In genomic region chr17:39697961-39698360, GRCh38 we compare ENCODE assay signal across 2 cellular contexts.
TF ChIP-seq lines count a peak whose summit lies in the region.

No MANE protein-coding gene starts in this region.

TF ChIP-seq in HEK293, 187 proteins besides CTCF, POLR2A, EP300 and RAD21:
- TF ChIP-seq ZNF600 (tag by site-specific recombination; IDR thresholded peaks at IDR 0.05) (0 out of 2 replicates have a peak, but pooled peaks have one; percentile 22), ZNF146 (tag by site-specific recombination; IDR thresholded peaks at IDR 0.05) (no peak), ZNF335 (tag by site-specific recombination; conservative IDR thresholded peaks at IDR 0.05) (no peak), ZNF664 (tag by site-specific recombination; IDR thresholded peaks at IDR 0.05) (peak; percentile 74), SETDB1 (IDR thresholded peaks at IDR 0.05; ENCODE audit: insufficient read length, low read length) (no peak), ZNF169 (tag by site-specific recombination; IDR thresholded peaks at IDR 0.05) (no peak)

TF ChIP-seq in H1, 55 proteins besides CTCF, POLR2A, EP300 and RAD21:
- TF ChIP-seq MAX (IDR thresholded peaks at IDR 0.05) (no peak), RBBP5 (IDR thresholded peaks at IDR 0.05; ENCODE audit: borderline replicate concordance, low read depth, low read length) (no peak), KDM5A (IDR thresholded peaks at IDR 0.05; ENCODE audit: low read length) (no peak), SUZ12 (IDR thresholded peaks at IDR 0.05; ENCODE audit: low read length) (no peak), BCL11A (IDR thresholded peaks at IDR 0.05; ENCODE audit: low read depth in 2 of 2, low read length in 2 of 2) (no peak), HDAC6 (IDR thresholded peaks at IDR 0.05; ENCODE audit: low read depth, low read length) (no peak), EGR1 (IDR thresholded peaks at IDR 0.05; ENCODE audit: borderline replicate concordance, low read depth, low read length) (no peak), HDAC2 (IDR thresholded peaks at IDR 0.05; ENCODE audit: borderline replicate concordance in 1 of 2, low read depth in 2 of 2, low read length in 2 of 2) (no peak), FOSL1 (IDR thresholded peaks at IDR 0.05; ENCODE audit: insufficient read depth, low read depth, low read length) (no peak)
- TF ChIP-seq, protein P1, sequence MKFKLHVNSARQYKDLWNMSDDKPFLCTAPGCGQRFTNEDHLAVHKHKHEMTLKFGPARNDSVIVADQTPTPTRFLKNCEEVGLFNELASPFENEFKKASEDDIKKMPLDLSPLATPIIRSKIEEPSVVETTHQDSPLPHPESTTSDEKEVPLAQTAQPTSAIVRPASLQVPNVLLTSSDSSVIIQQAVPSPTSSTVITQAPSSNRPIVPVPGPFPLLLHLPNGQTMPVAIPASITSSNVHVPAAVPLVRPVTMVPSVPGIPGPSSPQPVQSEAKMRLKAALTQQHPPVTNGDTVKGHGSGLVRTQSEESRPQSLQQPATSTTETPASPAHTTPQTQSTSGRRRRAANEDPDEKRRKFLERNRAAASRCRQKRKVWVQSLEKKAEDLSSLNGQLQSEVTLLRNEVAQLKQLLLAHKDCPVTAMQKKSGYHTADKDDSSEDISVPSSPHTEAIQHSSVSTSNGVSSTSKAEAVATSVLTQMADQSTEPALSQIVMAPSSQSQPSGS (IDR thresholded peaks at IDR 0.05; ENCODE audit: low read length) = no peak
- TF ChIP-seq, protein P2, sequence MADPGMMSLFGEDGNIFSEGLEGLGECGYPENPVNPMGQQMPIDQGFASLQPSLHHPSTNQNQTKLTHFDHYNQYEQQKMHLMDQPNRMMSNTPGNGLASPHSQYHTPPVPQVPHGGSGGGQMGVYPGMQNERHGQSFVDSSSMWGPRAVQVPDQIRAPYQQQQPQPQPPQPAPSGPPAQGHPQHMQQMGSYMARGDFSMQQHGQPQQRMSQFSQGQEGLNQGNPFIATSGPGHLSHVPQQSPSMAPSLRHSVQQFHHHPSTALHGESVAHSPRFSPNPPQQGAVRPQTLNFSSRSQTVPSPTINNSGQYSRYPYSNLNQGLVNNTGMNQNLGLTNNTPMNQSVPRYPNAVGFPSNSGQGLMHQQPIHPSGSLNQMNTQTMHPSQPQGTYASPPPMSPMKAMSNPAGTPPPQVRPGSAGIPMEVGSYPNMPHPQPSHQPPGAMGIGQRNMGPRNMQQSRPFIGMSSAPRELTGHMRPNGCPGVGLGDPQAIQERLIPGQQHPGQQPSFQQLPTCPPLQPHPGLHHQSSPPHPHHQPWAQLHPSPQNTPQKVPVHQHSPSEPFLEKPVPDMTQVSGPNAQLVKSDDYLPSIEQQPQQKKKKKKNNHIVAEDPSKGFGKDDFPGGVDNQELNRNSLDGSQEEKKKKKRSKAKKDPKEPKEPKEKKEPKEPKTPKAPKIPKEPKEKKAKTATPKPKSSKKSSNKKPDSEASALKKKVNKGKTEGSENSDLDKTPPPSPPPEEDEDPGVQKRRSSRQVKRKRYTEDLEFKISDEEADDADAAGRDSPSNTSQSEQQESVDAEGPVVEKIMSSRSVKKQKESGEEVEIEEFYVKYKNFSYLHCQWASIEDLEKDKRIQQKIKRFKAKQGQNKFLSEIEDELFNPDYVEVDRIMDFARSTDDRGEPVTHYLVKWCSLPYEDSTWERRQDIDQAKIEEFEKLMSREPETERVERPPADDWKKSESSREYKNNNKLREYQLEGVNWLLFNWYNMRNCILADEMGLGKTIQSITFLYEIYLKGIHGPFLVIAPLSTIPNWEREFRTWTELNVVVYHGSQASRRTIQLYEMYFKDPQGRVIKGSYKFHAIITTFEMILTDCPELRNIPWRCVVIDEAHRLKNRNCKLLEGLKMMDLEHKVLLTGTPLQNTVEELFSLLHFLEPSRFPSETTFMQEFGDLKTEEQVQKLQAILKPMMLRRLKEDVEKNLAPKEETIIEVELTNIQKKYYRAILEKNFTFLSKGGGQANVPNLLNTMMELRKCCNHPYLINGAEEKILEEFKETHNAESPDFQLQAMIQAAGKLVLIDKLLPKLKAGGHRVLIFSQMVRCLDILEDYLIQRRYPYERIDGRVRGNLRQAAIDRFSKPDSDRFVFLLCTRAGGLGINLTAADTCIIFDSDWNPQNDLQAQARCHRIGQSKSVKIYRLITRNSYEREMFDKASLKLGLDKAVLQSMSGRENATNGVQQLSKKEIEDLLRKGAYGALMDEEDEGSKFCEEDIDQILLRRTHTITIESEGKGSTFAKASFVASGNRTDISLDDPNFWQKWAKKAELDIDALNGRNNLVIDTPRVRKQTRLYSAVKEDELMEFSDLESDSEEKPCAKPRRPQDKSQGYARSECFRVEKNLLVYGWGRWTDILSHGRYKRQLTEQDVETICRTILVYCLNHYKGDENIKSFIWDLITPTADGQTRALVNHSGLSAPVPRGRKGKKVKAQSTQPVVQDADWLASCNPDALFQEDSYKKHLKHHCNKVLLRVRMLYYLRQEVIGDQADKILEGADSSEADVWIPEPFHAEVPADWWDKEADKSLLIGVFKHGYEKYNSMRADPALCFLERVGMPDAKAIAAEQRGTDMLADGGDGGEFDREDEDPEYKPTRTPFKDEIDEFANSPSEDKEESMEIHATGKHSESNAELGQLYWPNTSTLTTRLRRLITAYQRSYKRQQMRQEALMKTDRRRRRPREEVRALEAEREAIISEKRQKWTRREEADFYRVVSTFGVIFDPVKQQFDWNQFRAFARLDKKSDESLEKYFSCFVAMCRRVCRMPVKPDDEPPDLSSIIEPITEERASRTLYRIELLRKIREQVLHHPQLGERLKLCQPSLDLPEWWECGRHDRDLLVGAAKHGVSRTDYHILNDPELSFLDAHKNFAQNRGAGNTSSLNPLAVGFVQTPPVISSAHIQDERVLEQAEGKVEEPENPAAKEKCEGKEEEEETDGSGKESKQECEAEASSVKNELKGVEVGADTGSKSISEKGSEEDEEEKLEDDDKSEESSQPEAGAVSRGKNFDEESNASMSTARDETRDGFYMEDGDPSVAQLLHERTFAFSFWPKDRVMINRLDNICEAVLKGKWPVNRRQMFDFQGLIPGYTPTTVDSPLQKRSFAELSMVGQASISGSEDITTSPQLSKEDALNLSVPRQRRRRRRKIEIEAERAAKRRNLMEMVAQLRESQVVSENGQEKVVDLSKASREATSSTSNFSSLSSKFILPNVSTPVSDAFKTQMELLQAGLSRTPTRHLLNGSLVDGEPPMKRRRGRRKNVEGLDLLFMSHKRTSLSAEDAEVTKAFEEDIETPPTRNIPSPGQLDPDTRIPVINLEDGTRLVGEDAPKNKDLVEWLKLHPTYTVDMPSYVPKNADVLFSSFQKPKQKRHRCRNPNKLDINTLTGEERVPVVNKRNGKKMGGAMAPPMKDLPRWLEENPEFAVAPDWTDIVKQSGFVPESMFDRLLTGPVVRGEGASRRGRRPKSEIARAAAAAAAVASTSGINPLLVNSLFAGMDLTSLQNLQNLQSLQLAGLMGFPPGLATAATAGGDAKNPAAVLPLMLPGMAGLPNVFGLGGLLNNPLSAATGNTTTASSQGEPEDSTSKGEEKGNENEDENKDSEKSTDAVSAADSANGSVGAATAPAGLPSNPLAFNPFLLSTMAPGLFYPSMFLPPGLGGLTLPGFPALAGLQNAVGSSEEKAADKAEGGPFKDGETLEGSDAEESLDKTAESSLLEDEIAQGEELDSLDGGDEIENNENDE (IDR thresholded peaks at IDR 0.05; ENCODE audit: insufficient replicate concordance, low read length) = no peak
